In genomic region chr1:228989676-228989991, GRCh38 we compare ENCODE assay signal across 16 cellular contexts.
A peak's percentile ranks its signal among the peaks of the same experiment; 100 is the strongest.
DNase-seq lines count a peak whose midpoint lies in the region; ATAC-seq and TF ChIP-seq lines count a peak whose summit lies in the region.
"Had no signal": no experiment of that assay in that cellular context is flagged by ENCODE, and none has a peak within 500 bp of the region (broad histone marks: within the 10 kb centered on the region; RNA-seq: fewer than 3 reads in every experiment).

No MANE protein-coding gene starts in this region.

- CTCF ChIA-PET in CD4-positive, alpha-beta T cell (lab: Charles Lee), result no interaction called here

- intact Hi-C loops in dendritic cell treated with granulocyte-macrophage colony-stimulating factor and Interleukin-4, amounts not matched to agents 40 ng/mL and 50 ng/mL, for 4 days (cut with micrococcal nuclease), result no loop called here
- intact Hi-C loops in CD4-positive, alpha-beta T cell (cut with DNase I, micrococcal nuclease), result no loop called here

- TF ChIP-seq CTCF in HL-60 (IDR thresholded peaks at IDR 0.05; ENCODE audit: insufficient read depth, low read length), result no peak
- TF ChIP-seq CTCF in nephron (IDR thresholded peaks at IDR 0.05; ENCODE audit: unreplicated experiment in 3 of 3), result no peak
- no peak for TF ChIP-seq CTCF in suprapubic skin (IDR thresholded peaks at IDR 0.05)
- TF ChIP-seq CTCF in CD4-positive, alpha-beta T cell (IDR thresholded peaks at IDR 0.05), result no peak

- H3K4me1 ChIP-seq in suprapubic skin, result peaks cover 19% of the 10 kb centered on the region

- DNase-seq in HL-60 (ENCODE audit: low read depth in 1 of 2, low spot score in 1 of 2) (no peak), suprapubic skin (ENCODE audit: low spot score in 2 of 2) (no peak), MV-4-11 (lab: John Stamatoyannopoulos, UW) (no peak), hepatic stellate cell (ENCODE audit: low spot score) (no peak)
- no peak for DNase-seq in CD4-positive, alpha-beta T cell
- DNase-seq: activated CD4-positive, alpha-beta memory T cell treated with anti-CD3 and anti-CD28 coated beads, Interleukin-2, amount 10 ng/mL, durations not matched to agents 7 days and 5 days; activated naive CD8-positive, alpha-beta T cell treated with anti-CD3 and anti-CD28 coated beads, Interleukin-2, amount 10 ng/mL, durations not matched to agents 7 days and 5 days; activated T-cell treated with anti-CD3 and anti-CD28 coated beads, Interleukin-2, amount 50 U/mL, for 48 hours; glutamatergic neuron; retina; stimulated activated naive CD4-positive, alpha-beta T cell; WERI-Rb-1 had no signal

- no peak for TF ChIP-seq POLR2A in suprapubic skin (IDR thresholded peaks at IDR 0.05)

- ATAC-seq in CD4-positive, alpha-beta T cell (ENCODE audit: poor library complexity), result no peak

- no peak overlapping the region for H3K4me3 Mint-ChIP-seq in dendritic cell treated with granulocyte-macrophage colony-stimulating factor and Interleukin-4, amounts not matched to agents 40 ng/mL and 50 ng/mL, for 4 days
- peak overlapping the region in 1 of 3 experiments; percentile 8 for H3K4me3 Mint-ChIP-seq in nephron
- H3K4me3 Mint-ChIP-seq in CD4-positive, alpha-beta T cell, result no peak overlapping the region
- H3K4me3 Mint-ChIP-seq: activated CD4-positive, alpha-beta memory T cell treated with anti-CD3 and anti-CD28 coated beads, Interleukin-2, amount 10 ng/mL, durations not matched to agents 7 days and 5 days; activated naive CD8-positive, alpha-beta T cell treated with anti-CD3 and anti-CD28 coated beads, Interleukin-2, amount 10 ng/mL, durations not matched to agents 7 days and 5 days; memory B cell had no signal

- H3K27me3 ChIP-seq in HL-60 (ENCODE audit: insufficient read depth, poor library complexity, severe bottlenecking) (no peaks in the 10 kb centered on the region), suprapubic skin (no peaks in the 10 kb centered on the region)
- no peaks in the 10 kb centered on the region for H3K27me3 ChIP-seq in CD4-positive, alpha-beta T cell (ENCODE audit: control insufficient read depth, insufficient read depth, low read length)

- H3K36me3 ChIP-seq in suprapubic skin, result no peaks in the 10 kb centered on the region
- H3K36me3 ChIP-seq: WERI-Rb-1 had no signal

- H3K27ac Mint-ChIP-seq in dendritic cell treated with granulocyte-macrophage colony-stimulating factor and Interleukin-4, amounts not matched to agents 40 ng/mL and 50 ng/mL, for 4 days, result peak overlapping the region; percentile 90
- H3K27ac Mint-ChIP-seq in nephron, result peak overlapping the region in 2 of 3 experiments; percentile 41 to 79
- H3K27ac Mint-ChIP-seq in CD4-positive, alpha-beta T cell, result no peak overlapping the region
- H3K27ac Mint-ChIP-seq: activated CD4-positive, alpha-beta memory T cell treated with anti-CD3 and anti-CD28 coated beads, Interleukin-2, amount 10 ng/mL, durations not matched to agents 7 days and 5 days; memory B cell had no signal

- H3K36me3 Mint-ChIP-seq in dendritic cell treated with granulocyte-macrophage colony-stimulating factor and Interleukin-4, amounts not matched to agents 40 ng/mL and 50 ng/mL, for 4 days (ENCODE audit: low read depth), result no peaks in the 10 kb centered on the region
- no peaks in the 10 kb centered on the region for H3K36me3 Mint-ChIP-seq in nephron (ENCODE audit: low read depth)
- H3K36me3 Mint-ChIP-seq in CD4-positive, alpha-beta T cell (ENCODE audit: low read depth), result no peaks in the 10 kb centered on the region
- H3K36me3 Mint-ChIP-seq: memory B cell had no signal

- H3K9me3 ChIP-seq in suprapubic skin, result no peaks in the 10 kb centered on the region
- H3K9me3 ChIP-seq in CD4-positive, alpha-beta T cell (ENCODE audit: control insufficient read depth, low read length), result no peaks in the 10 kb centered on the region

- 89% methylated on average over 5 of the region's 5 CpGs for WGBS in suprapubic skin

- H3K27me3 Mint-ChIP-seq in dendritic cell treated with granulocyte-macrophage colony-stimulating factor and Interleukin-4, amounts not matched to agents 40 ng/mL and 50 ng/mL, for 4 days, result no peaks in the 10 kb centered on the region
- H3K27me3 Mint-ChIP-seq in nephron (ENCODE audit: low read depth), result peaks cover 3% of the 10 kb centered on the region
- no peaks in the 10 kb centered on the region for H3K27me3 Mint-ChIP-seq in CD4-positive, alpha-beta T cell

- H3K4me3 ChIP-seq in HL-60 (replicated peaks; ENCODE audit: insufficient read depth, low read length) (no peak overlapping the region), suprapubic skin (no peak overlapping the region)

- peak overlapping the region; percentile 88 for H3K27ac ChIP-seq in HL-60 (replicated peaks)
- H3K27ac ChIP-seq in suprapubic skin, result peak overlapping the region; percentile 12
- H3K27ac ChIP-seq in CD4-positive, alpha-beta T cell (ENCODE audit: low read depth, low read length), result no peak overlapping the region
- H3K27ac ChIP-seq: KMS-11, WERI-Rb-1 had no signal

- peaks cover 93% of the 10 kb centered on the region for H3K4me1 Mint-ChIP-seq in dendritic cell treated with granulocyte-macrophage colony-stimulating factor and Interleukin-4, amounts not matched to agents 40 ng/mL and 50 ng/mL, for 4 days (ENCODE audit: low read depth)
- peaks cover 55% of the 10 kb centered on the region for H3K4me1 Mint-ChIP-seq in nephron
- H3K4me1 Mint-ChIP-seq in CD4-positive, alpha-beta T cell (ENCODE audit: low read depth), result peaks cover 6% of the 10 kb centered on the region
- H3K4me1 Mint-ChIP-seq: activated CD4-positive, alpha-beta memory T cell treated with anti-CD3 and anti-CD28 coated beads, Interleukin-2, amount 10 ng/mL, durations not matched to agents 7 days and 5 days had no signal

- H3K9me3 Mint-ChIP-seq in dendritic cell treated with granulocyte-macrophage colony-stimulating factor and Interleukin-4, amounts not matched to agents 40 ng/mL and 50 ng/mL, for 4 days, result no peaks in the 10 kb centered on the region
- no peaks in the 10 kb centered on the region for H3K9me3 Mint-ChIP-seq in nephron
- no peaks in the 10 kb centered on the region for H3K9me3 Mint-ChIP-seq in CD4-positive, alpha-beta T cell
- H3K9me3 Mint-ChIP-seq: activated CD4-positive, alpha-beta memory T cell treated with anti-CD3 and anti-CD28 coated beads, Interleukin-2, amount 10 ng/mL, durations not matched to agents 7 days and 5 days; activated naive CD8-positive, alpha-beta T cell treated with anti-CD3 and anti-CD28 coated beads, Interleukin-2, amount 10 ng/mL, durations not matched to agents 7 days and 5 days had no signal

- POLR2A ChIA-PET in CD4-positive, alpha-beta T cell (lab: Charles Lee), result no interaction called here

- TF ChIP-seq EP300 in suprapubic skin (IDR thresholded peaks at IDR 0.05), result no peak
